8 cellular contexts compared by ENCODE assay signal in genomic region chr11:123511037-123511870, GRCh38.
DNase-seq lines count a peak whose midpoint lies in the region; ATAC-seq and TF ChIP-seq lines count a peak whose summit lies in the region.

No MANE protein-coding gene starts in this region.

- H3K4me1 Mint-ChIP-seq in activated CD4-positive, alpha-beta T cell treated with anti-CD3 and anti-CD28 coated beads for 36 hours: peaks cover 8% of the 10 kb centered on the region
- H3K4me1 Mint-ChIP-seq in chondrocyte (ENCODE audit: low read depth): peaks cover 4% of the 10 kb centered on the region

- H3K4me3 Mint-ChIP-seq in activated CD4-positive, alpha-beta T cell treated with anti-CD3 and anti-CD28 coated beads for 36 hours: no peak overlapping the region
- H3K4me3 Mint-ChIP-seq in chondrocyte (ENCODE audit: unreplicated experiment): peak overlapping the region; percentile 55

- H3K27me3 Mint-ChIP-seq in activated CD4-positive, alpha-beta T cell treated with anti-CD3 and anti-CD28 coated beads for 36 hours: no peaks in the 10 kb centered on the region
- H3K27me3 Mint-ChIP-seq in chondrocyte (ENCODE audit: low read depth): peaks cover 4% of the 10 kb centered on the region

- no peaks in the 10 kb centered on the region for H3K9me3 Mint-ChIP-seq in activated CD4-positive, alpha-beta T cell treated with anti-CD3 and anti-CD28 coated beads for 36 hours (ENCODE audit: low read depth)
- no peaks in the 10 kb centered on the region for H3K9me3 Mint-ChIP-seq in chondrocyte (ENCODE audit: low read depth)

- ATAC-seq in GM19023 (IDR thresholded peaks at IDR 0.05; ENCODE audit: unreplicated experiment): peak; percentile 88
- ATAC-seq in HG03342 (IDR thresholded peaks at IDR 0.05; ENCODE audit: unreplicated experiment): peak; percentile 92
- peak; percentile 99 for ATAC-seq in activated CD4-positive, alpha-beta T cell treated with anti-CD3 and anti-CD28 coated beads for 36 hours

- peak; percentile 95 for DNase-seq in Ammon's horn (ENCODE audit: low spot score)
- DNase-seq in NCI-H446 treated with DMSO at 0.1 percent for 48 hours (lab: John Stamatoyannopoulos, UW): peak; percentile 95
- peak; percentile 89 for DNase-seq in activated CD4-positive, alpha-beta T cell treated with anti-CD3 and anti-CD28 coated beads for 36 hours
- no peak for DNase-seq in chondrocyte (ENCODE audit: low spot score)
- peak; percentile 97 for DNase-seq in left kidney (ENCODE audit: low read depth, low spot score)
- peak; percentile 38 to 65 for DNase-seq in stimulated activated CD4-positive, alpha-beta T cell treated with anti-CD3 and anti-CD28 coated beads, Interleukin-4, amount 100 ng/mL, for 4 hours

- no peak overlapping the region for H3K27ac Mint-ChIP-seq in activated CD4-positive, alpha-beta T cell treated with anti-CD3 and anti-CD28 coated beads for 36 hours
- H3K27ac Mint-ChIP-seq in chondrocyte (ENCODE audit: unreplicated experiment): no peak overlapping the region

- peaks cover 5% of the 10 kb centered on the region for H3K36me3 Mint-ChIP-seq in activated CD4-positive, alpha-beta T cell treated with anti-CD3 and anti-CD28 coated beads for 36 hours (ENCODE audit: low read depth)
- H3K36me3 Mint-ChIP-seq in chondrocyte (ENCODE audit: low read depth): no peaks in the 10 kb centered on the region

- intact Hi-C loops in activated CD4-positive, alpha-beta T cell treated with anti-CD3 and anti-CD28 coated beads for 36 hours (cut with DNase I, micrococcal nuclease): loop anchor here (1.0 to 5.0 kb wide), 3 partner anchors 44 to 196 kb away; no protein-coding TSS in a partner anchor

- CTCF ChIA-PET in activated CD4-positive, alpha-beta T cell treated with anti-CD3 and anti-CD28 coated beads for 36 hours (lab: Charles Lee): interaction anchor here (0.6 to 2.9 kb wide), 8 partner anchors 8 to 505 kb away, joined by 3 to 11 read pairs (median 3); no protein-coding TSS in a partner anchor

- POLR2A ChIA-PET in activated CD4-positive, alpha-beta T cell treated with anti-CD3 and anti-CD28 coated beads for 36 hours (lab: Charles Lee): no interaction called here

- peak; percentile 95 for TF ChIP-seq CTCF in chondrocyte (IDR thresholded peaks at IDR 0.05)
